9 cellular contexts compared by ENCODE assay signal in the genomic region with DNA sequence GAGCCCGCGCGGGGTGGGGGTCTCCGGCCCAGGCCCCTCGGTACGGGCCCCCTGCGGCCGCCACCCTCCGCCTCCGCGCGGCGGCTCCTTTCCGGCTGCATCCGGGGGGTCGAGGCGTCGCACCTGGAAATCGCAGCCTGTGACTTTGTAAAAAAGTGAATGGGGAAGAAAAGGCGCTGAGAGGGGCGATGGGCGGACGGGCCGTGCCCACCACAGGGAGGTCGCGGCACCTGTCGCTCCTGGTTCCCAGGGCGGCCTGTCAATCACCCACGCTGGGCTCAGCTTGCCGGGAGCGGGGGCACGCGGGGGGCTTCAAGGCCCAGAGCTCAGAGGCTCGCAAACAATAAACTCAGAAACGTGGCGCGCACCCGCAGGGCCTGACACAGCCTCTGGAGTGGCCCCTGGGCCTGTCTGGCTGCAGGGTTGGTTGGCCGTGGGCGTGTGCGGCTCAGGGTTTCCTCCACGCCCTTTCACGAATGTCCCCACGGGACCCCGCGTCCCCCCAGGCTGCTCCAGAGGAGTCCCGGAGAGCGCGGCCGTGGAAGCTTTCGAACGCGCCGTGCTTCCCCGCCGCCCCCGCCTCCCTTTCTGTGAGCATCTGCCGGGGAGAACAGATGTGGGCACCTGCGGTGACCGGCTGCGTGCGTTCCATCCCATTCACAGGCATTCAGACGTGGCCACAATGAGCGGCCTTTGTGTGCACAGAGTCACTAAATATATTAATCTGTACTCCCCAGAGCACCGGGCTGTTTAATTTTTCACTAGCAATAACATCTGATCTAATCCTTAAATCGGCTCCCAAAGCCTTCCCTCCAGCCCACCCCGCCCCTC. TPM values are rescaled to one million over a fixed set of nuclear protein-coding genes. Genes with fewer than 3 reads are reported as not detected.
A peak's percentile ranks its signal among the peaks of the same experiment; 100 is the strongest.
DNase-seq lines count a peak whose midpoint lies in the region; ATAC-seq and TF ChIP-seq lines count a peak whose summit lies in the region.
"Had no signal": no experiment of that assay in that cellular context is flagged by ENCODE, and none has a peak within 500 bp of the region (broad histone marks: within the 10 kb centered on the region; RNA-seq: fewer than 3 reads in every experiment).

No MANE protein-coding gene starts in this region.

- H3K9me3 ChIP-seq in colonic mucosa, result no peaks in the 10 kb centered on the region
- H3K9me3 ChIP-seq in gastrocnemius medialis, result no peaks in the 10 kb centered on the region

- peaks cover 2 to 6% (median 5%) of the 10 kb centered on the region in 3 donors for H3K9me3 Mint-ChIP-seq in IgD-negative memory B cell
- peaks cover 9% of the 10 kb centered on the region for H3K9me3 Mint-ChIP-seq in neural crest cell

- TF ChIP-seq CTCF in colonic mucosa (IDR thresholded peaks at IDR 0.05) (no peak), neural crest cell (conservative IDR thresholded peaks at IDR 0.05) (no peak), gastrocnemius medialis (IDR thresholded peaks at IDR 0.05 in 4 of 5, conservative IDR thresholded peaks at IDR 0.05 in 1 of 5) (no peak)

- peak overlapping the region in 1 of 2 donors; percentile 30 for H3K9ac ChIP-seq in colonic mucosa (ENCODE audit: low read depth in 2 of 2, low read length in 2 of 2)

- H3K4me3 Mint-ChIP-seq in IgD-negative memory B cell (peak overlapping the region; percentile 52 to 78 (median 56)), neural crest cell (peak overlapping the region; percentile 81)

- in situ Hi-C loops in gastrocnemius medialis (cut with MboI; ENCODE audit: low sequenced_read_pairs in 4 of 4), result loop anchor here (10.0 to 25.0 kb wide), 3 partner anchors 260 to 462 kb away; no protein-coding TSS in a partner anchor

- no peak for ATAC-seq in HG03039 (IDR thresholded peaks at IDR 0.05; ENCODE audit: unreplicated experiment)
- no peak for ATAC-seq in HG02610 (IDR thresholded peaks at IDR 0.05; ENCODE audit: unreplicated experiment)
- no peak for ATAC-seq in gastrocnemius medialis

- H3K27ac ChIP-seq in colonic mucosa (peak overlapping the region; percentile 25), gastrocnemius medialis (no peak overlapping the region)

- DNase-seq in D341Med (ENCODE audit: low spot score) (peak; percentile 61), colonic mucosa (no peak), neural crest cell (ENCODE audit: low read depth, low spot score) (no peak), gastrocnemius medialis (no peak), NCI-H2171 (lab: John Stamatoyannopoulos, UW) (no peak)
- DNase-seq: activated CD4-positive, alpha-beta T cell treated with anti-CD3 and anti-CD28 coated beads, Interleukin-2, amount 50 U/mL, for 1 hour had no signal

- H3K27me3 Mint-ChIP-seq in IgD-negative memory B cell, result peaks cover 69% of the 10 kb centered on the region
- peaks cover 83% of the 10 kb centered on the region for H3K27me3 Mint-ChIP-seq in neural crest cell (ENCODE audit: low read depth)

- no peak for TF ChIP-seq POLR2A in gastrocnemius medialis (IDR thresholded peaks at IDR 0.05)

- H3K36me3 Mint-ChIP-seq in IgD-negative memory B cell (peaks cover 6% of the 10 kb centered on the region), neural crest cell (ENCODE audit: low read depth) (peaks cover 16% of the 10 kb centered on the region)

- H3K4me1 ChIP-seq in colonic mucosa (peaks cover 7% of the 10 kb centered on the region), gastrocnemius medialis (peaks cover 12 to 22% of the 10 kb centered on the region in 2 donors)

- H3K4me3 ChIP-seq in colonic mucosa, result peak overlapping the region; percentile 45
- H3K4me3 ChIP-seq in gastrocnemius medialis, result no peak overlapping the region

- peaks cover 44% of the 10 kb centered on the region for H3K27me3 ChIP-seq in colonic mucosa
- H3K27me3 ChIP-seq in gastrocnemius medialis, result peaks cover 51 to 56% (median 55%) of the 10 kb centered on the region in 3 donors

- intact Hi-C loops in colonic mucosa (cut with DNase I), result no loop called here
- intact Hi-C loops in gastrocnemius medialis (cut with DNase I; ENCODE audit: low total_unique reads), result no loop called here

- no peaks in the 10 kb centered on the region for H3K36me3 ChIP-seq in colonic mucosa
- no peaks in the 10 kb centered on the region for H3K36me3 ChIP-seq in gastrocnemius medialis

- peaks cover 8 to 36% (median 19%) of the 10 kb centered on the region in 3 donors for H3K4me1 Mint-ChIP-seq in IgD-negative memory B cell
- H3K4me1 Mint-ChIP-seq in neural crest cell, result peaks cover 55% of the 10 kb centered on the region

- peak overlapping the region in 2 of 3 donors; percentile 26 to 57 for H3K27ac Mint-ChIP-seq in IgD-negative memory B cell
- H3K27ac Mint-ChIP-seq in neural crest cell (ENCODE audit: unreplicated experiment), result no peak overlapping the region

RNA-seq across cellular contexts. Expression of gene DLL1, which starts 6.1 kb away (rescaled TPM):
- 0.10 TPM for polyA plus RNA-seq in IgD-negative memory B cell
- total RNA-seq in colonic mucosa (10 to 100 TPM; 16.1 to 26.8 TPM), neural crest cell (53.9 and 59.8 TPM in 2 replicates), gastrocnemius medialis (1 to 10 TPM; 1.8 to 3.7 (median 3.3) TPM)

RNA-seq across cellular contexts. Expression of gene FAM120B, which starts 9.6 kb away (rescaled TPM):
- polyA plus RNA-seq in IgD-negative memory B cell, result 24.5 TPM
- total RNA-seq in colonic mucosa (10 to 100 TPM; 25.1 to 28.5 TPM), neural crest cell (33.4 and 33.7 TPM in 2 replicates), gastrocnemius medialis (10 to 100 TPM; 10.7 to 17.0 (median 13.5) TPM)
